In genomic region chr1:17540255-17541001, GRCh38 we compare ENCODE assay signal across 8 cellular contexts. TPM values are rescaled to one million over a fixed set of nuclear protein-coding genes. Genes with fewer than 3 reads are reported as not detected.
DNase-seq lines count a peak whose midpoint lies in the region; ATAC-seq and TF ChIP-seq lines count a peak whose summit lies in the region.

No MANE protein-coding gene starts in this region.

- 0% methylated on average over 4 of the region's 26 CpGs for WGBS in right lobe of liver (ENCODE audit: insufficient coverage, low coverage, low lambda C conversion rate, missing lambda C conversion rate)
- 6 to 14% methylated on average over 6 to 15 of the region's 26 CpGs for WGBS in transverse colon (ENCODE audit: low coverage in 1 of 2), 2 donors

- DNase-seq in AG04450 (ENCODE audit: low read depth, low spot score) (no peak), NCI-H1105 (lab: John Stamatoyannopoulos, UW) (peak; percentile 13), cerebellum (ENCODE audit: low spot score) (peak; percentile 92), right lobe of liver (peak in 1 of 3 donors; percentile 62), transverse colon (no peak)
- DNase-seq in activated effector memory CD4-positive, alpha-beta T cell treated with anti-CD3 and anti-CD28 coated beads, Interleukin-2, amount 50 U/mL, for 16 hours: no peak

- POLR2A ChIA-PET in AG04450 (lab: Yijun Ruan, JAX): interaction anchor here (1.0 to 2.8 kb wide), 3 partner anchors 8 to 101 kb away, joined by 3 to 8 read pairs (median 6); partner anchors contain the start of gene RCC2

- H3K27ac ChIP-seq in AG04450 (ENCODE audit: low read depth, low read length) (peak overlapping the region; percentile 75), right lobe of liver (peak overlapping the region; percentile 76 to 84 (median 77)), transverse colon (peak overlapping the region; percentile 82 to 96 (median 94))

- H3K4me1 ChIP-seq in right lobe of liver: peaks cover 0 to 19% (median 0%) of the 10 kb centered on the region in 4 donors
- H3K4me1 ChIP-seq in transverse colon: peaks cover 7 to 67% (median 53%) of the 10 kb centered on the region in 4 donors

- intact Hi-C loops in right lobe of liver (cut with DNase I): no loop called here
- intact Hi-C loops in transverse colon (cut with DNase I; ENCODE audit: low total_unique reads): no loop called here

- TF ChIP-seq POLR2A in right lobe of liver (IDR thresholded peaks at IDR 0.05): no peak
- TF ChIP-seq POLR2A in transverse colon (IDR thresholded peaks at IDR 0.05): no peak

- peak overlapping the region; percentile 79 for H3K4me3 ChIP-seq in AG04450 (ENCODE audit: low read depth, low read length)
- peak overlapping the region; percentile 66 to 80 (median 77) for H3K4me3 ChIP-seq in right lobe of liver
- peak overlapping the region; percentile 72 to 85 (median 74) for H3K4me3 ChIP-seq in transverse colon

- H3K9me3 ChIP-seq in AG04450 (ENCODE audit: control insufficient read depth, insufficient read depth, low read length): no peaks in the 10 kb centered on the region; the same call in 1 of the 2 replicates
- no peaks in the 10 kb centered on the region for H3K9me3 ChIP-seq in right lobe of liver
- H3K9me3 ChIP-seq in transverse colon: no peaks in the 10 kb centered on the region

- in situ Hi-C loops in transverse colon (cut with MboI; ENCODE audit: low pct_ligation_motif_present in 1 of 4, low pct_unique_long_range_greater_than_20kb in 1 of 4, low sequenced_read_pairs in 3 of 4): no loop called here

- CTCF ChIA-PET in AG04450 (lab: Charles Lee): interaction anchor here (1.2 to 1.7 kb wide), 4 partner anchors 38 to 67 kb away, joined by 3 to 8 read pairs (median 6); no protein-coding TSS in a partner anchor

- ATAC-seq in right lobe of liver (peak; percentile 20 to 56 (median 46)), GM19455 (IDR thresholded peaks at IDR 0.05; ENCODE audit: unreplicated experiment) (no peak), GM18520 (IDR thresholded peaks at IDR 0.05; ENCODE audit: unreplicated experiment) (no peak)

- no peaks in the 10 kb centered on the region for H3K27me3 ChIP-seq in AG04450 (ENCODE audit: control insufficient read depth, insufficient read depth, low read length)
- no peaks in the 10 kb centered on the region for H3K27me3 ChIP-seq in right lobe of liver
- no peaks in the 10 kb centered on the region for H3K27me3 ChIP-seq in transverse colon

- H3K36me3 ChIP-seq in right lobe of liver (no peaks in the 10 kb centered on the region), transverse colon (no peaks in the 10 kb centered on the region)

- TF ChIP-seq EP300 in transverse colon (IDR thresholded peaks at IDR 0.05; ENCODE audit: low read depth): no peak

- no peak for TF ChIP-seq CTCF in AG04450 (IDR thresholded peaks at IDR 0.05; ENCODE audit: low read depth, low read length)
- no peak for TF ChIP-seq CTCF in right lobe of liver (IDR thresholded peaks at IDR 0.05)
- TF ChIP-seq CTCF in transverse colon (IDR thresholded peaks at IDR 0.05): no peak

RNA-seq across cellular contexts. Expression of gene ARHGEF10L, which starts 0.9 kb away (rescaled TPM):
- 5.7 and 7.8 TPM in 2 replicates for polyA plus RNA-seq in AG04450 (2011; rRNA removed)
- polyA minus RNA-seq in AG04450 (2011; rRNA and poly(A)+ RNA removed): 11.0 and 14.9 TPM in 2 replicates
- total RNA-seq in cerebellum (33.8 TPM), right lobe of liver (100 to 1,000 TPM in 2 of 6 experiments, 10 to 100 TPM in 4; 59.7 to 124 (median 87.4) TPM), transverse colon (100 to 1,000 TPM; 115 to 326 (median 199) TPM)

Comparison
In these comparisons a context has a peak if more than half of its experiments do, and no peak if none do; other contexts are left out.
1. DNase-seq: peak in NCI-H1105 (single experiment) and cerebellum (single experiment); none in AG04450 (single experiment), transverse colon (single experiment) and activated effector memory CD4-positive, alpha-beta T cell treated with anti-CD3 and anti-CD28 coated beads, Interleukin-2, amount 50 U/mL, for 16 hours (single experiment).
2. ATAC-seq: peak in right lobe of liver (4 of 4); none in GM19455 (single experiment) and GM18520 (single experiment).
3. Peak in every context shown above with its lines, with median percentiles within 50 percentile points of each other: H3K27ac ChIP-seq and H3K4me3 ChIP-seq.